ENCODE assay signal across 11 cellular contexts in the genomic region with DNA sequence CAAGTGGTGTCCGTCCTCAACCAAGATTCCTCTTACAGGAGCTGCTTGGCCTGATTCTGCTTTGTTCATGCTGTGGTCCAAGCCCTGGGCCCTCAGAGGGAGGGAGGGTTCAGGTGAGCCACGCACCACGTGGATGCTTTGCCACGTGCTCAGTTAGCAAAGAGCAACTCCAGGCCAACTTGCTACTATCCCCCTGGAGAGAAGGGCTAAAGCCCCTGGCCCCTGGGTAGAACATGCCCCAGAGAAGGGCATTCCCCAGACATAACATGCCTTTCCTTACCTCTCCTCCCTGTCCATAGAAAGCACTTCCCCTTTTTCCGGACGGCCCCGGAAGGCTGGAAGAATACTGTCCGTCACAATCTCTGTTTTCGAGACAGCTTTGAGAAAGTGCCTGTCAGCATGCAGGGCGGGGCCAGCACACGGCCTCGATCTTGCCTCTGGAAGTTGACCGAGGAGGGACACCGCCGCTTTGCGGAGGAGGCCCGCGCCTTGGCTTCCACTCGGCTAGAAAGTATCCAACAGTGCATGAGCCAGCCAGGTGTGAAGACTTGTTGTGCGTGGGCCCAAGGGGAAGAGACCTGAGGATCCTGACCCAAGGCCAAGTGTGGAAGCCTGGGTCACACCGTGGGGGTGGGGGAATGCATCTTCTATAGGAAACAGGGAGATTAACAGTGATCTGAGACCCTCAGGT. TPM values are rescaled to one million over a fixed set of nuclear protein-coding genes. Genes with fewer than 3 reads are reported as not detected.
A peak's percentile ranks its signal among the peaks of the same experiment; 100 is the strongest.
DNase-seq lines count a peak whose midpoint lies in the region; ATAC-seq lines count a peak whose summit lies in the region.
"Had no signal": no experiment of that assay in that cellular context is flagged by ENCODE, and none has a peak within 500 bp of the region (broad histone marks: within the 10 kb centered on the region; RNA-seq: fewer than 3 reads in every experiment).

No MANE protein-coding gene starts in this region.

- H4K91ac ChIP-seq in neuronal stem cell (ENCODE audit: low read depth, low read length, poor library complexity), result no peak overlapping the region

- ATAC-seq in esophagus mucosa (peak; percentile 29), HG03095 (IDR thresholded peaks at IDR 0.05; ENCODE audit: unreplicated experiment) (no peak), HG03342 (IDR thresholded peaks at IDR 0.05; ENCODE audit: unreplicated experiment) (no peak)
- ATAC-seq: stimulated activated naive CD8-positive, alpha-beta T cell treated with anti-CD3 and anti-CD28 coated beads, Interleukin-15, Interleukin-2, amounts not matched to agents 100 U/mL and 50 U/mL, for 24 hours had no signal

- H3K18ac ChIP-seq in neuronal stem cell (ENCODE audit: low read length), result no peak overlapping the region

- H2AFZ ChIP-seq in neuronal stem cell (ENCODE audit: low read length), result peak overlapping the region; percentile 58

- no peak overlapping the region for H2BK120ac ChIP-seq in neuronal stem cell (ENCODE audit: low read depth, low read length)

- H3K23ac ChIP-seq in neuronal stem cell (ENCODE audit: low read depth, low read length, poor library complexity), result no peak overlapping the region

- H3K4me2 ChIP-seq in neuronal stem cell (ENCODE audit: insufficient read depth, low read length, poor library complexity, severe bottlenecking), result no peak overlapping the region

- no peak overlapping the region for H2BK15ac ChIP-seq in neuronal stem cell (ENCODE audit: low read length)

- no peak overlapping the region for H3K27ac ChIP-seq in HUES6 (ENCODE audit: low read depth, low read length)
- H3K27ac ChIP-seq in neuronal stem cell (replicated peaks; ENCODE audit: low read length), result no peak overlapping the region
- H3K27ac ChIP-seq: HL-60 had no signal

- H3K9ac ChIP-seq in HUES6 (ENCODE audit: low read length), result no peak overlapping the region
- no peak overlapping the region for H3K9ac ChIP-seq in neuronal stem cell (ENCODE audit: low read depth, low read length, poor library complexity)

- H3K14ac ChIP-seq in neuronal stem cell (ENCODE audit: low read length), result no peak overlapping the region

- H2BK12ac ChIP-seq in neuronal stem cell (ENCODE audit: low read length), result no peak overlapping the region

- H4K8ac ChIP-seq in neuronal stem cell (ENCODE audit: low read depth, low read length), result no peak overlapping the region

- no peak overlapping the region for H3K4ac ChIP-seq in neuronal stem cell (ENCODE audit: low read length)

- no peak overlapping the region for H2BK5ac ChIP-seq in neuronal stem cell (ENCODE audit: low read length)

- no peaks in the 10 kb centered on the region for H3K79me1 ChIP-seq in neuronal stem cell (ENCODE audit: low read depth, low read length)

- no peak overlapping the region for H2AK5ac ChIP-seq in neuronal stem cell (ENCODE audit: low read depth, low read length)

- peak overlapping the region; percentile 27; the same call in 1 of the 2 replicates for H3K4me3 ChIP-seq in HUES6 (ENCODE audit: low read depth, low read length)
- H3K4me3 ChIP-seq in neuronal stem cell (ENCODE audit: low read length in 2 of 2), result no peak overlapping the region

- H3K4me1 ChIP-seq in HUES6 (ENCODE audit: control insufficient read depth, insufficient read depth, low read length), result peaks cover 16% of the 10 kb centered on the region
- H3K4me1 ChIP-seq in neuronal stem cell (ENCODE audit: control insufficient read depth in 2 of 2, insufficient read depth in 1 of 2, low read depth in 1 of 2, low read length in 2 of 2), result peaks cover 9 to 11% of the 10 kb centered on the region in 2 donors

- H3K27me3 ChIP-seq in HUES6 (ENCODE audit: control insufficient read depth, insufficient read depth, low read length) (peaks cover 6% of the 10 kb centered on the region; the same call in 1 of the 2 replicates), neuronal stem cell (ENCODE audit: control insufficient read depth in 3 of 3, insufficient read depth in 3 of 3, low read depth in 1 of 3, low read length in 3 of 3) (peaks cover 0 to 30% (median 0%) of the 10 kb centered on the region in 3 experiments)

- H3K36me3 ChIP-seq in HUES6 (ENCODE audit: control insufficient read depth, insufficient read depth, low read length) (no peaks in the 10 kb centered on the region), neuronal stem cell (replicated peaks in 1 of 2; ENCODE audit: control insufficient read depth in 2 of 2, insufficient read depth in 2 of 2, low read length in 2 of 2) (no peaks in the 10 kb centered on the region)

- H3K9me3 ChIP-seq in HUES6 (ENCODE audit: control insufficient read depth, insufficient read depth, low read depth, low read length) (no peaks in the 10 kb centered on the region), neuronal stem cell (replicated peaks in 1 of 2; ENCODE audit: control insufficient read depth in 2 of 2, insufficient read depth in 1 of 2, low read depth in 1 of 2, low read length in 2 of 2) (no peaks in the 10 kb centered on the region)

- no CpG with 5 or more reads among the region's 21 CpGs for WGBS in neuronal stem cell (ENCODE audit: extremely low coverage in 2 of 2, insufficient read length in 2 of 2, insufficient replicate concordance in 1 of 2), 2 donors

- no peak for DNase-seq in neuronal stem cell (ENCODE audit: low spot score)
- DNase-seq in NCI-H524 treated with DMSO at 0.1 percent for 48 hours (lab: John Stamatoyannopoulos, UW), result no peak
- DNase-seq: activated T-cell treated with anti-CD3 and anti-CD28 coated beads, Interleukin-2, amount 50 U/mL, for 24 hours; CD4-positive, alpha-beta T cell; stimulated activated naive CD8-positive, alpha-beta T cell treated with anti-CD3 and anti-CD28 coated beads, Interleukin-15, Interleukin-2, amounts not matched to agents 100 U/mL and 50 U/mL, for 24 hours had no signal

RNA-seq across cellular contexts. Expression of gene FOXR1, which starts 8.8 kb away (rescaled TPM):
- total RNA-seq in esophagus mucosa, result not detected
- not detected for polyA plus RNA-seq in neuronal stem cell (2013, experiment 1 of 2)
- polyA plus RNA-seq in neuronal stem cell (2013, experiment 2 of 2), result 0.06 TPM
- total RNA-seq: CD4-positive, alpha-beta T cell; T-helper 1 cell treated with Interleukin-12 subunit alpha and Interleukin-12 subunit beta and Interleukin-4 antibody, amounts not matched to agents 30 ng/mL and 1 ng/mL, for 36 hours had no signal

RNA-seq across cellular contexts. Expression of gene CENATAC, which starts 17.6 kb away (rescaled TPM):
- total RNA-seq in esophagus mucosa, result 11.9 TPM
- 18.7 TPM for polyA plus RNA-seq in neuronal stem cell (2013, experiment 1 of 2)
- polyA plus RNA-seq in neuronal stem cell (2013, experiment 2 of 2), result 20.9 TPM

RNA-seq across cellular contexts. Expression of gene UPK2, which starts 24.2 kb away (rescaled TPM):
- 0.32 TPM for total RNA-seq in esophagus mucosa
- polyA plus RNA-seq in neuronal stem cell (2013, experiment 1 of 2), result 0.50 TPM
- 0.47 TPM for polyA plus RNA-seq in neuronal stem cell (2013, experiment 2 of 2)
- total RNA-seq: T-helper 1 cell treated with Interleukin-12 subunit alpha and Interleukin-12 subunit beta and Interleukin-4 antibody, amounts not matched to agents 30 ng/mL and 1 ng/mL, for 36 hours had no signal

RNA-seq across cellular contexts. Expression of gene RPS25, which starts 37.8 kb away (rescaled TPM):
- total RNA-seq in esophagus mucosa, result 1,002 TPM
- 3,221 TPM for polyA plus RNA-seq in neuronal stem cell (2013, experiment 1 of 2)
- 3,219 TPM for polyA plus RNA-seq in neuronal stem cell (2013, experiment 2 of 2)

RNA-seq across cellular contexts. Expression of gene TRAPPC4, which starts 38.2 kb away (rescaled TPM):
- 42.4 TPM for total RNA-seq in esophagus mucosa
- 72.1 TPM for polyA plus RNA-seq in neuronal stem cell (2013, experiment 1 of 2)
- polyA plus RNA-seq in neuronal stem cell (2013, experiment 2 of 2), result 74.9 TPM
